Comparison of ENCODE assay signal across 17 cellular contexts in genomic region chr6:30889138-30889885, GRCh38. TPM values are rescaled to one million over a fixed set of nuclear protein-coding genes. Genes with fewer than 3 reads are reported as not detected.
DNase-seq lines count a peak whose midpoint lies in the region; FAIRE-seq and TF ChIP-seq lines count a peak whose summit lies in the region.
"Had no signal": no experiment of that assay in that cellular context is flagged by ENCODE, and none has a peak within 500 bp of the region (broad histone marks: within the 10 kb centered on the region; RNA-seq: fewer than 3 reads in every experiment).

No MANE protein-coding gene starts in this region.

- no CpG with 5 or more reads among the region's 17 CpGs for WGBS in neuronal stem cell (ENCODE audit: extremely low coverage in 2 of 2, insufficient read length in 2 of 2, insufficient replicate concordance in 1 of 2), 2 donors
- WGBS in transverse colon (ENCODE audit: low coverage in 1 of 2), 2 donors = 50 to 82% methylated on average over 2 to 17 of the region's 17 CpGs

- peak overlapping the region; percentile 98 for H2AK5ac ChIP-seq in neuronal stem cell (ENCODE audit: low read depth, low read length)

- peaks cover 40% of the 10 kb centered on the region for H3K79me1 ChIP-seq in neuronal stem cell (ENCODE audit: low read depth, low read length)

- H3K27ac ChIP-seq in astrocyte (ENCODE audit: low read depth, low read length) (no peak overlapping the region), neuronal stem cell (replicated peaks; ENCODE audit: low read length) (no peak overlapping the region), transverse colon (no peak overlapping the region)
- H3K27ac ChIP-seq: neutrophil had no signal

- DNase-seq in GM10266 (ENCODE audit: extremely low spot score) (peak; percentile 4), astrocyte (ENCODE audit: low read depth) (no peak), neuronal stem cell (ENCODE audit: low spot score) (no peak), NCI-H524 (lab: John Stamatoyannopoulos, UW) (no peak), amygdala (lab: John Stamatoyannopoulos, UW) (no peak), transverse colon (no peak)
- DNase-seq: activated CD4-positive, CD25-positive, alpha-beta regulatory T cell treated with anti-CD3 and anti-CD28 coated beads, Interleukin-2, amount 50 U/mL, for 72 hours; GF-D8; small intestine; stimulated activated naive CD4-positive, alpha-beta T cell; T-helper 2 cell had no signal

- H3K4me1 ChIP-seq in astrocyte (ENCODE audit: insufficient read depth, low read length) (peaks cover 45% of the 10 kb centered on the region), neuronal stem cell (ENCODE audit: control insufficient read depth in 2 of 2, insufficient read depth in 1 of 2, low read depth in 1 of 2, low read length in 2 of 2) (peaks cover 29 to 35% of the 10 kb centered on the region in 2 donors), transverse colon (peaks cover 19 to 31% (median 23%) of the 10 kb centered on the region in 4 donors)

- FAIRE-seq in astrocyte (lab: Jason Lieb, UNC) = no peak
- FAIRE-seq: HTR-8/SVneo, small intestine had no signal

- H3K4me1 Mint-ChIP-seq in astrocyte (ENCODE audit: low read depth, unreplicated experiment) = peaks cover 41% of the 10 kb centered on the region

- no peaks in the 10 kb centered on the region for H3K9me3 Mint-ChIP-seq in astrocyte (ENCODE audit: unreplicated experiment)
- H3K9me3 Mint-ChIP-seq: activated naive CD4-positive, alpha-beta T cell treated with anti-CD3 and anti-CD28 coated beads, Interleukin-2, amount 50 U/mL, for 24 hours; central memory CD8-positive, alpha-beta T cell had no signal

- H3K4ac ChIP-seq in neuronal stem cell (ENCODE audit: low read length) = no peak overlapping the region

- peaks cover 29% of the 10 kb centered on the region for H3K36me3 Mint-ChIP-seq in astrocyte (ENCODE audit: low read depth, unreplicated experiment)

- peak overlapping the region; percentile 32 for H2BK12ac ChIP-seq in neuronal stem cell (ENCODE audit: low read length)

- no peaks in the 10 kb centered on the region for H3K36me3 ChIP-seq in astrocyte (ENCODE audit: insufficient read depth, low read length)
- H3K36me3 ChIP-seq in neuronal stem cell (replicated peaks in 1 of 2; ENCODE audit: control insufficient read depth in 2 of 2, insufficient read depth in 2 of 2, low read length in 2 of 2) = peaks cover 52 to 86% of the 10 kb centered on the region in 2 donors
- H3K36me3 ChIP-seq in transverse colon = peaks cover 0 to 15% (median 2%) of the 10 kb centered on the region in 4 donors
- H3K36me3 ChIP-seq: MG63, neutrophil had no signal

- H3K9ac ChIP-seq in astrocyte (ENCODE audit: low read length) (peak overlapping the region; percentile 65), neuronal stem cell (ENCODE audit: low read depth, low read length, poor library complexity) (peak overlapping the region; percentile 56)

- peak overlapping the region; percentile 8 for H2BK120ac ChIP-seq in neuronal stem cell (ENCODE audit: low read depth, low read length)

- no peaks in the 10 kb centered on the region for H3K27me3 Mint-ChIP-seq in astrocyte (ENCODE audit: low read depth, unreplicated experiment)
- H3K27me3 Mint-ChIP-seq: activated naive CD4-positive, alpha-beta T cell treated with anti-CD3 and anti-CD28 coated beads, Interleukin-2, amount 50 U/mL, for 24 hours; central memory CD8-positive, alpha-beta T cell had no signal

- H3K4me3 ChIP-seq in astrocyte (ENCODE audit: insufficient read depth, low read depth, low read length) (no peak overlapping the region), neuronal stem cell (ENCODE audit: low read length in 2 of 2) (no peak overlapping the region), transverse colon (no peak overlapping the region)
- H3K4me3 ChIP-seq: MG63 had no signal

- H4K8ac ChIP-seq in neuronal stem cell (ENCODE audit: low read depth, low read length) = no peak overlapping the region

- H4K20me1 ChIP-seq in astrocyte (ENCODE audit: insufficient read depth, low read length) = peaks cover 16% of the 10 kb centered on the region

- H3K23ac ChIP-seq in neuronal stem cell (ENCODE audit: low read depth, low read length, poor library complexity) = peak overlapping the region; percentile 83

- no peaks in the 10 kb centered on the region for H3K9me3 ChIP-seq in astrocyte (ENCODE audit: insufficient read depth, low read depth, low read length)
- no peaks in the 10 kb centered on the region for H3K9me3 ChIP-seq in neuronal stem cell (replicated peaks in 1 of 2; ENCODE audit: control insufficient read depth in 2 of 2, insufficient read depth in 1 of 2, low read depth in 1 of 2, low read length in 2 of 2)
- no peaks in the 10 kb centered on the region for H3K9me3 ChIP-seq in transverse colon
- H3K9me3 ChIP-seq: MG63, neutrophil had no signal

- peaks cover 54% of the 10 kb centered on the region for H3K79me2 ChIP-seq in astrocyte (ENCODE audit: insufficient read depth, low read length)

- H4K91ac ChIP-seq in neuronal stem cell (ENCODE audit: low read depth, low read length, poor library complexity) = no peak overlapping the region

- peak overlapping the region; percentile 46 for H2BK15ac ChIP-seq in neuronal stem cell (ENCODE audit: low read length)

- H3K27me3 ChIP-seq in astrocyte (ENCODE audit: insufficient read depth, low read length) (no peaks in the 10 kb centered on the region), neuronal stem cell (ENCODE audit: control insufficient read depth in 3 of 3, insufficient read depth in 3 of 3, low read depth in 1 of 3, low read length in 3 of 3) (no peaks in the 10 kb centered on the region), transverse colon (no peaks in the 10 kb centered on the region)
- H3K27me3 ChIP-seq: MG63 had no signal

- no peak overlapping the region for H3K14ac ChIP-seq in neuronal stem cell (ENCODE audit: low read length)

- H2BK5ac ChIP-seq in neuronal stem cell (ENCODE audit: low read length) = no peak overlapping the region

- H3K4me3 Mint-ChIP-seq in astrocyte (ENCODE audit: unreplicated experiment) = peak overlapping the region; percentile 50
- H3K4me3 Mint-ChIP-seq: activated naive CD4-positive, alpha-beta T cell treated with anti-CD3 and anti-CD28 coated beads, Interleukin-2, amount 50 U/mL, for 24 hours; central memory CD8-positive, alpha-beta T cell had no signal

- peak overlapping the region; percentile 91 for H3K27ac Mint-ChIP-seq in astrocyte (ENCODE audit: unreplicated experiment)
- H3K27ac Mint-ChIP-seq: activated naive CD4-positive, alpha-beta T cell treated with anti-CD3 and anti-CD28 coated beads, Interleukin-2, amount 50 U/mL, for 24 hours had no signal

- no peak for TF ChIP-seq POLR2A in transverse colon (IDR thresholded peaks at IDR 0.05)

- H3K4me2 ChIP-seq in astrocyte (ENCODE audit: low read length) (no peak overlapping the region), neuronal stem cell (ENCODE audit: insufficient read depth, low read length, poor library complexity, severe bottlenecking) (no peak overlapping the region)

- TF ChIP-seq CTCF in GM10266 (IDR thresholded peaks at IDR 0.05; ENCODE audit: control insufficient read depth, insufficient read depth, low read depth, missing control alignments) (no peak), astrocyte (IDR thresholded peaks at IDR 0.05; ENCODE audit: insufficient read depth, low read depth, low read length) (no peak), transverse colon (IDR thresholded peaks at IDR 0.05) (no peak)

- in situ Hi-C loops in transverse colon (cut with MboI; ENCODE audit: low pct_ligation_motif_present in 1 of 4, low pct_unique_long_range_greater_than_20kb in 1 of 4, low sequenced_read_pairs in 3 of 4) = loop anchor here in 2 of 4 donors (25.0 kb wide), 1 partner anchor 152 kb away; the partner anchor contains the start of genes FLOT1 (in 2 of the 2) and IER3 (in 2 of the 2)

- intact Hi-C loops in transverse colon (cut with DNase I; ENCODE audit: low total_unique reads) = loop anchor here (10.0 kb wide), 1 partner anchor 215 kb away; the partner anchor contains the start of gene DHX16

- H3K18ac ChIP-seq in neuronal stem cell (ENCODE audit: low read length) = peak overlapping the region; percentile 24

- H2AFZ ChIP-seq in astrocyte (ENCODE audit: low read depth, low read length) (no peak overlapping the region), neuronal stem cell (ENCODE audit: low read length) (no peak overlapping the region)

- TF ChIP-seq EP300 in transverse colon (IDR thresholded peaks at IDR 0.05; ENCODE audit: low read depth) = no peak

RNA-seq across cellular contexts. Expression of gene DDR1, which starts 5.0 kb away (rescaled TPM):
- total RNA-seq in astrocyte = 144 and 156 TPM in 2 replicates
- 144 TPM for polyA plus RNA-seq in neuronal stem cell (2013, experiment 1 of 2)
- 140 TPM for polyA plus RNA-seq in neuronal stem cell (2013, experiment 2 of 2)
- total RNA-seq in transverse colon = 100 to 1,000 TPM; 149 to 322 (median 230) TPM

RNA-seq across cellular contexts. Expression of gene GTF2H4, which starts 18.7 kb away (rescaled TPM):
- total RNA-seq in astrocyte (34.3 and 41.3 TPM in 2 replicates), transverse colon (10 to 100 TPM in 1 of 4 donors, 1 to 10 TPM in 3; 2.0 to 44.5 (median 6.8) TPM)
- polyA plus RNA-seq in neuronal stem cell (2013, experiment 1 of 2) = 54.0 TPM
- polyA plus RNA-seq in neuronal stem cell (2013, experiment 2 of 2) = 54.9 TPM

RNA-seq across cellular contexts. Expression of gene VARS2, which starts 24.7 kb away (rescaled TPM):
- total RNA-seq in astrocyte = 19.8 and 21.6 TPM in 2 replicates
- 25.0 TPM for polyA plus RNA-seq in neuronal stem cell (2013, experiment 1 of 2)
- 24.8 TPM for polyA plus RNA-seq in neuronal stem cell (2013, experiment 2 of 2)
- total RNA-seq in transverse colon = 10 to 100 TPM; 13.1 to 64.7 (median 25.8) TPM

RNA-seq across cellular contexts. Expression of gene SFTA2, which starts 42.7 kb away (rescaled TPM):
- total RNA-seq in astrocyte = not detected in 2 replicates
- polyA plus RNA-seq in neuronal stem cell (2013, experiment 1 of 2) = not detected
- not detected for polyA plus RNA-seq in neuronal stem cell (2013, experiment 2 of 2)
- total RNA-seq in transverse colon = not detected
- total RNA-seq: lung microvascular endothelial cell had no signal

RNA-seq across cellular contexts. Expression of gene MUCL3, which starts 51.5 kb away (rescaled TPM):
- total RNA-seq in astrocyte = not detected in 2 replicates
- polyA plus RNA-seq in neuronal stem cell (2013, experiment 1 of 2) = 0.29 TPM
- polyA plus RNA-seq in neuronal stem cell (2013, experiment 2 of 2) = 0.24 TPM
- total RNA-seq in transverse colon = under 1 TPM in 2 of 4 donors, not detected in 2; 0.16 to 0.41 TPM
- total RNA-seq: lung microvascular endothelial cell had no signal
